Comparison of ENCODE assay signal across 19 cellular contexts in the genomic region with DNA sequence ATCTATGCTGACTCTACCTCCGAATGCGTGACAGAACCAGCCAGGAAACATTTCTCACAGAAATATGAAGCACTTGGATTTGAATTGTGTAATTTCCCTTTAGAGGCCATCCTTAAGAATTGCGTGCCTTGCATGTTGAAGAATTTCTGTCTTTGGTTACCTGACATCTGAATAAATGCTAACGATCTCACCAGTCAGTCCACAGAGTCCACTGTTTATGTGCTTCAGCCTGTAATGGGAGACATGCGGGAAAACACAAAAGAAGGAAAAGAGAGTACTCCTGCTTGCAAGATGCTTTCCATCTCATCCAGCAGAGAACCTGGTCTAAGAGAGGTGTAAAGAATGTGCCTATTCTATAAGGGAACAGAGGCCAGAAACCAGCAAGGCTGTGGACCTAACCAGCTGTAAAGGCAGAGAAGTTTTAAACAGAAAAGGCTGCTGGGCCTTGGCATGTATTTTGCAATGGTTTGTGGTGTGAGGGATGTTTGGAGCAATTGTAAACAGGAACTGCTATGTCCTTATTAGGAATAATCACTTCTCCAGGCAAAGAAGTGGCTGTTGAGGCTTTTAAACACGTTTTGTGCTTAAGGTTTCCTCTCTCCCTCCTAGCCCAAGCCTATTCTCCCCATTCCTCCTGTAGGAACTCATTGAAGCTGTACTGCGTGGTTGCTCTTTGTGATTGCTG. TPM values are rescaled to one million over a fixed set of nuclear protein-coding genes. Genes with fewer than 3 reads are reported as not detected.
A peak's percentile ranks its signal among the peaks of the same experiment; 100 is the strongest.
DNase-seq lines count a peak whose midpoint lies in the region; ATAC-seq and TF ChIP-seq lines count a peak whose summit lies in the region.
"Had no signal": no experiment of that assay in that cellular context is flagged by ENCODE, and none has a peak within 500 bp of the region (broad histone marks: within the 10 kb centered on the region; RNA-seq: fewer than 3 reads in every experiment).

No MANE protein-coding gene starts in this region.

- peaks cover 16% of the 10 kb centered on the region for H3K27me3 ChIP-seq in IMR-90 (ENCODE audit: control insufficient read depth, insufficient read depth, low read length)
- H3K27me3 ChIP-seq: cardiac muscle cell, uterus had no signal

- peaks cover 6% of the 10 kb centered on the region for H3K9me3 ChIP-seq in IMR-90 (ENCODE audit: control insufficient read depth, insufficient read depth, low read length)
- no peaks in the 10 kb centered on the region for H3K9me3 ChIP-seq in mesodermal cell (ENCODE audit: control insufficient read depth, low read length)
- H3K9me3 ChIP-seq: uterus had no signal

- H2AK5ac ChIP-seq in IMR-90 (ENCODE audit: low read depth, low read length) = no peak overlapping the region

- H2AFZ ChIP-seq in IMR-90 (replicated peaks; ENCODE audit: low read length, poor library complexity) = no peak overlapping the region

- DNase-seq in AG08395 (ENCODE audit: low spot score) (peak; percentile 68), IMR-90 (peak; percentile 58), amniotic epithelial cell (ENCODE audit: low read depth) (peak; percentile 81), endothelial cell (ENCODE audit: low spot score) (no peak)
- no peak for DNase-seq in central memory CD4-positive, alpha-beta T cell
- DNase-seq in stimulated activated CD4-positive, alpha-beta T cell treated with anti-CD3 and anti-CD28 coated beads, Interleukin-4, amount 100 ng/mL, for 24 hours = no peak
- DNase-seq: activated CD8-positive, alpha-beta T cell treated with anti-CD3 and anti-CD28 coated beads, Interleukin-2, amount 10 ng/mL, durations not matched to agents 7 days and 5 days; activated naive CD8-positive, alpha-beta T cell treated with anti-CD3 and anti-CD28 coated beads, Interleukin-2, amount 10 ng/mL, durations not matched to agents 7 days and 5 days; CD8-positive, alpha-beta memory T cell; NCI-H2107; NCI-H82; nucleus accumbens; right cardiac atrium; stimulated activated CD4-positive, alpha-beta T cell treated with anti-CD3 and anti-CD28 coated beads, Interleukin-2, amount 100 ng/mL, for 24 hours; uterus had no signal

- H2BK5ac ChIP-seq in IMR-90 (ENCODE audit: low read depth, low read length, poor library complexity, severe bottlenecking) = no peak overlapping the region

- H3K18ac ChIP-seq in IMR-90 (ENCODE audit: low read depth, low read length) = peak overlapping the region; percentile 78

- peaks cover 11% of the 10 kb centered on the region for H3K4me1 Mint-ChIP-seq in endothelial cell (ENCODE audit: unreplicated experiment)
- H3K4me1 Mint-ChIP-seq: activated naive CD8-positive, alpha-beta T cell treated with anti-CD3 and anti-CD28 coated beads, Interleukin-2, amount 10 ng/mL, durations not matched to agents 7 days and 5 days; CD8-positive, alpha-beta memory T cell had no signal

- 0 out of 2 replicates have a peak overlapping the region, but pooled peaks have one; percentile 56 for H3K4me2 ChIP-seq in IMR-90 (ENCODE audit: low read depth, low read length)

- H2BK20ac ChIP-seq in IMR-90 (ENCODE audit: low read depth, low read length) = peak overlapping the region; percentile 56; the same call in 1 of the 2 replicates

- dilution Hi-C loops in IMR-90 (cut with HindIII; ENCODE audit: low sequenced_read_pairs, unreplicated experiment) = no loop called here

- in situ Hi-C loops in IMR-90 (cut with MboI; ENCODE audit: low sequenced_read_pairs) = no loop called here

- no peaks in the 10 kb centered on the region; the same call in 1 of the 2 replicates for H3K9me1 ChIP-seq in IMR-90 (ENCODE audit: insufficient read depth, low read length)

- H3K56ac ChIP-seq in IMR-90 (ENCODE audit: extremely low read depth, insufficient read depth, low read length) = no peak overlapping the region

- POLR2A ChIA-PET in IMR-90 (lab: Charles Lee; ENCODE audit: unreplicated experiment) = interaction anchor here (0.6 kb wide), 1 partner anchor 10 kb away, joined by 3 read pairs; no protein-coding TSS in a partner anchor

- TF ChIP-seq CTCF in IMR-90 (conservative IDR thresholded peaks at IDR 0.05; ENCODE audit: low read depth, low read length) (no peak), endothelial cell (IDR thresholded peaks at IDR 0.05; ENCODE audit: unreplicated experiment) (no peak)

- H3K27ac ChIP-seq in IMR-90 (ENCODE audit: insufficient read depth, low read length) (peak overlapping the region; percentile 45; the same call in 1 of the 2 replicates), mesodermal cell (ENCODE audit: low read depth, low read length, severe bottlenecking) (peak overlapping the region; percentile 30)
- H3K27ac ChIP-seq: cardiac muscle cell, uterus, VCaP had no signal

- H4K5ac ChIP-seq in IMR-90 (ENCODE audit: low read depth, low read length) = peak overlapping the region; percentile 25; the same call in 1 of the 2 replicates

- H2AK9ac ChIP-seq in IMR-90 (replicated peaks; ENCODE audit: low read depth, low read length, poor library complexity) = no peak overlapping the region

- BruUV-seq in IMR-90 (replicated peaks; lab: Mats Ljungman, UMichigan) = no TSS peak

- no peaks in the 10 kb centered on the region for H3K36me3 ChIP-seq in IMR-90 (ENCODE audit: control insufficient read depth, insufficient read depth, low read length)
- H3K36me3 ChIP-seq in mesodermal cell (ENCODE audit: control insufficient read depth, insufficient read depth, low read length) = no peaks in the 10 kb centered on the region
- H3K36me3 ChIP-seq: cardiac muscle cell, uterus had no signal

- peak; percentile 95 for ATAC-seq in IMR-90 (ENCODE audit: low read depth)
- no peak for ATAC-seq in HG02623 (IDR thresholded peaks at IDR 0.05; ENCODE audit: unreplicated experiment)
- ATAC-seq: activated CD8-positive, alpha-beta T cell treated with anti-CD3 and anti-CD28 coated beads, Interleukin-2, amount 10 ng/mL, durations not matched to agents 7 days and 5 days had no signal

- H3K79me1 ChIP-seq in IMR-90 (ENCODE audit: low read depth in 1 of 2, low read length in 2 of 2) = no peaks in the 10 kb centered on the region

- H4K91ac ChIP-seq in IMR-90 (ENCODE audit: insufficient read depth, low read depth, low read length) = no peak overlapping the region

- no peak overlapping the region; the same call in 1 of the 2 replicates for H3K14ac ChIP-seq in IMR-90 (replicated peaks; ENCODE audit: low read depth, low read length)

- TF ChIP-seq POLR2A in IMR-90 (IDR thresholded peaks at IDR 0.05; ENCODE audit: low read depth, low read length) = no peak

- 40% methylated on average over 1 of the region's 7 CpGs; no CpG with 5 or more reads in 1 of the 2 experiments for WGBS in IMR-90 (ENCODE audit: extremely low coverage in 2 of 2, insufficient read length in 1 of 2), 2 experiments
- 83 to 88% methylated on average over 6 of the region's 7 CpGs for WGBS in mesodermal cell (ENCODE audit: insufficient coverage in 2 of 2), 2 experiments

- H3K4ac ChIP-seq in IMR-90 (ENCODE audit: low read depth, low read length) = peak overlapping the region; percentile 11; the same call in 1 of the 2 replicates

- H4K20me1 ChIP-seq in IMR-90 (ENCODE audit: insufficient read depth, low read length) = no peaks in the 10 kb centered on the region

- TF ChIP-seq RAD21 in IMR-90 (IDR thresholded peaks at IDR 0.05; ENCODE audit: low read length) = no peak

- H3K4me3 Mint-ChIP-seq in endothelial cell (ENCODE audit: unreplicated experiment) = no peak overlapping the region
- H3K4me3 Mint-ChIP-seq: activated CD8-positive, alpha-beta T cell treated with anti-CD3 and anti-CD28 coated beads, Interleukin-2, amount 10 ng/mL, durations not matched to agents 7 days and 5 days; activated naive CD8-positive, alpha-beta T cell treated with anti-CD3 and anti-CD28 coated beads, Interleukin-2, amount 10 ng/mL, durations not matched to agents 7 days and 5 days; CD8-positive, alpha-beta memory T cell had no signal

- no peaks in the 10 kb centered on the region for H3K27me3 Mint-ChIP-seq in endothelial cell (ENCODE audit: unreplicated experiment)

- H3K27ac Mint-ChIP-seq in endothelial cell (ENCODE audit: unreplicated experiment) = no peak overlapping the region
- H3K27ac Mint-ChIP-seq: activated CD8-positive, alpha-beta T cell treated with anti-CD3 and anti-CD28 coated beads, Interleukin-2, amount 10 ng/mL, durations not matched to agents 7 days and 5 days; activated naive CD8-positive, alpha-beta T cell treated with anti-CD3 and anti-CD28 coated beads, Interleukin-2, amount 10 ng/mL, durations not matched to agents 7 days and 5 days; CD8-positive, alpha-beta memory T cell had no signal

- H3K4me3 ChIP-seq in IMR-90 (ENCODE audit: insufficient read depth, low read depth, low read length) (no peak overlapping the region), mesodermal cell (ENCODE audit: extremely low read depth, insufficient read depth, low read length, poor library complexity, severe bottlenecking) (no peak overlapping the region)
- H3K4me3 ChIP-seq: cardiac muscle cell, uterus had no signal

- no peaks in the 10 kb centered on the region for H3K9me3 Mint-ChIP-seq in endothelial cell (ENCODE audit: unreplicated experiment)
- H3K9me3 Mint-ChIP-seq: activated naive CD8-positive, alpha-beta T cell treated with anti-CD3 and anti-CD28 coated beads, Interleukin-2, amount 10 ng/mL, durations not matched to agents 7 days and 5 days had no signal

- 0 out of 4 replicates have a peak overlapping the region, but pooled peaks of 1 of the 2 experiments have one; percentile 20 for H4K8ac ChIP-seq in IMR-90 (ENCODE audit: low read depth in 2 of 2, low read length in 2 of 2)

- peak overlapping the region; percentile 24 for H2BK120ac ChIP-seq in IMR-90 (ENCODE audit: low read depth, low read length)

- no peak overlapping the region for H3K9ac ChIP-seq in IMR-90 (ENCODE audit: low read depth, low read length)

- H3K36me3 Mint-ChIP-seq in endothelial cell (ENCODE audit: low read depth, unreplicated experiment) = no peaks in the 10 kb centered on the region
- H3K36me3 Mint-ChIP-seq: activated naive CD8-positive, alpha-beta T cell treated with anti-CD3 and anti-CD28 coated beads, Interleukin-2, amount 10 ng/mL, durations not matched to agents 7 days and 5 days; CD8-positive, alpha-beta memory T cell had no signal

- H2BK15ac ChIP-seq in IMR-90 (ENCODE audit: low read depth, low read length) = no peak overlapping the region

- CTCF ChIA-PET in IMR-90 (lab: Yijun Ruan, JAX) = no interaction called here

- H3K4me1 ChIP-seq in IMR-90 (ENCODE audit: control insufficient read depth, insufficient read depth, low read length) (peaks cover 8% of the 10 kb centered on the region), mesodermal cell (ENCODE audit: control insufficient read depth, insufficient read depth, low read length, poor library complexity, severe bottlenecking) (no peaks in the 10 kb centered on the region)
- H3K4me1 ChIP-seq: uterus had no signal

- H3K23ac ChIP-seq in IMR-90 (ENCODE audit: low read depth, low read length) = no peak overlapping the region

- intact Hi-C loops in IMR-90 (cut with micrococcal nuclease) = no loop called here

TF ChIP-seq in IMR-90, 13 proteins besides CTCF, POLR2A, EP300 and RAD21 (continues in another document):
- no peak for TF ChIP-seq MAZ (IDR thresholded peaks at IDR 0.05; ENCODE audit: borderline replicate concordance, low read depth, low read length)

RNA-seq across cellular contexts. Expression of gene BOC, which starts 36.4 kb away (rescaled TPM):
- total RNA-seq in IMR-90 (2012; rRNA removed) (5.3 and 6.8 TPM in 2 replicates), endothelial cell (ENCODE audit: unreplicated experiment) (3.8 TPM)
- polyA plus RNA-seq in IMR-90 (2012; rRNA removed) = 13.6 and 15.2 TPM in 2 replicates
- polyA plus RNA-seq in IMR-90 (2012; cell fraction: cytosol; rRNA removed) = 7.2 and 13.2 TPM in 2 replicates
- polyA plus RNA-seq in IMR-90 (2012; cell fraction: nucleus; rRNA removed; ENCODE audit: low replicate concordance) = 15.6 and 22.1 TPM in 2 replicates
- 60.4 TPM for polyA plus RNA-seq in mesodermal cell (2013, experiment 1 of 2)
- 45.8 TPM for polyA plus RNA-seq in mesodermal cell (2013, experiment 2 of 2)
- total RNA-seq: activated CD8-positive, alpha-beta T cell treated with anti-CD3 and anti-CD28 coated beads, Interleukin-2, amount 10 ng/mL, durations not matched to agents 7 days and 5 days; activated naive CD8-positive, alpha-beta T cell treated with anti-CD3 and anti-CD28 coated beads, Interleukin-2, amount 10 ng/mL, durations not matched to agents 7 days and 5 days; CD8-positive, alpha-beta memory T cell had no signal
- polyA plus RNA-seq: CD8-positive, alpha-beta memory T cell had no signal

Comparison
In these comparisons a context has a peak if more than half of its experiments do, and no peak if none do; other contexts are left out.
1. DNase-seq: peak in AG08395 (single experiment), IMR-90 (single experiment) and amniotic epithelial cell (single experiment); none in central memory CD4-positive, alpha-beta T cell (single experiment), stimulated activated CD4-positive, alpha-beta T cell treated with anti-CD3 and anti-CD28 coated beads, Interleukin-4, amount 100 ng/mL, for 24 hours (single experiment) and endothelial cell (single experiment).